14 cellular contexts compared by ENCODE assay signal in the genomic region with DNA sequence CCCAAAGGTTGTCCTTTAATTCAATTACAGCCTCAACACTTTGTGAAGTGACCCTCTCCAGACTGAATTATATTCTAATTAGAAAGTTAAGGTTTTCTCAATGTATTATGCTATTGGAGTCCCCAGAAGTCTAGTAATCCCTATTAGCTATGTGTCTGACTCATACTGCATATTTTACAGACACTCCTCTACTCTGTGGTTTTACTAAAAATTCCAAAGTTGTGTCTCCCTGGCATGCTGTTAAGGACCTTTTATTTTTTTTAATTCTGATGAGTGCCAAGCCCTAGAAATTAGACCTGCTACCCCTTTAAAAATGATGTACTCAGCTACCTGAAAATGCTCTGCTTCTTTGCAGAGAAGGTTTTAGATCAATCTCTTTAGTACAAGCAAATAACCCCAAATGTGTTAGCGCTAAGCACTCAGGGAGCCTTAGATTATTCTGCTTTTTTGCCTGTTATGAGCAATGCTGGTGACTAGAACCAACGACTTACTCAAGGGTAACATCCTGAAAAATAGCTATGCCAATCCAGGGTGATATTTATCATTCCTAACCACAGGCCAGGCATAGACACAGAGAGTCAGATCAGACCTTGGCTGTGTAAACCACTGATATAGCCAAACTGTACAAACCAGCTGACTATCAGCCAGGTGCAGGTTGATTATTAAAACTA. TPM values are rescaled to one million over a fixed set of nuclear protein-coding genes. Genes with fewer than 3 reads are reported as not detected.
A peak's percentile ranks its signal among the peaks of the same experiment; 100 is the strongest.
DNase-seq lines count a peak whose midpoint lies in the region; ATAC-seq and TF ChIP-seq lines count a peak whose summit lies in the region.
"Had no signal": no experiment of that assay in that cellular context is flagged by ENCODE, and none has a peak within 500 bp of the region (broad histone marks: within the 10 kb centered on the region; RNA-seq: fewer than 3 reads in every experiment).

No MANE protein-coding gene starts in this region.

- ATAC-seq in lung (ENCODE audit: insufficient read depth, low FRiP score) (peak; percentile 87), GM19463 (IDR thresholded peaks at IDR 0.05; ENCODE audit: unreplicated experiment) (no peak), GM21367 (IDR thresholded peaks at IDR 0.05; ENCODE audit: unreplicated experiment) (no peak)

- 46 to 59% methylated on average over 2 of the region's 2 CpGs for WGBS in lung, 2 donors

- H3K4me3 ChIP-seq in astrocyte of the cerebellum (ENCODE audit: low read depth, low read length) = no peak overlapping the region
- H3K4me3 ChIP-seq in lung = no peak overlapping the region
- H3K4me3 ChIP-seq: dorsolateral prefrontal cortex, SK-N-MC had no signal

- peak; percentile 81 for DNase-seq in AG08396 (ENCODE audit: low spot score)
- peak; percentile 77 for DNase-seq in HS-27A (ENCODE audit: low read depth)
- peak; percentile 76 for DNase-seq in astrocyte of the cerebellum (ENCODE audit: low read depth)
- no peak for DNase-seq in lung (ENCODE audit: low spot score)
- DNase-seq in cerebellum (ENCODE audit: low spot score) = no peak
- no peak for DNase-seq in NCI-H526 treated with DMSO at 0.1 percent for 48 hours (lab: John Stamatoyannopoulos, UW)
- DNase-seq: dorsolateral prefrontal cortex; NCI-H1436; stimulated activated CD4-positive, alpha-beta T cell treated with anti-CD3 and anti-CD28 coated beads, Interleukin-15, amount 100 ng/mL, for 24 hours had no signal

- no peaks in the 10 kb centered on the region for H3K9me3 ChIP-seq in lung (ENCODE audit: control insufficient read depth in 2 of 2, insufficient read depth in 1 of 2, low read length in 1 of 2)

- no peak for TF ChIP-seq CTCF in astrocyte of the cerebellum (IDR thresholded peaks at IDR 0.05; ENCODE audit: low read depth, low read length, missing control alignments)
- no peak for TF ChIP-seq CTCF in lung (IDR thresholded peaks at IDR 0.05; ENCODE audit: control extremely low read depth, extremely low read depth)

- in situ Hi-C loops in astrocyte of the cerebellum (cut with HindIII; ENCODE audit: low sequenced_read_pairs) = loop anchor here (5.0 kb wide), 1 partner anchor 87 kb away; no protein-coding TSS in a partner anchor

- H3K27ac ChIP-seq in lung (ENCODE audit: low read depth in 1 of 2, low read length in 1 of 2) = peak overlapping the region in 1 of 2 donors; percentile 40
- H3K27ac ChIP-seq: dorsolateral prefrontal cortex, SK-N-MC had no signal

- H3K27me3 ChIP-seq in lung (ENCODE audit: control insufficient read depth, insufficient read depth) = no peaks in the 10 kb centered on the region
- H3K27me3 ChIP-seq: dorsolateral prefrontal cortex had no signal

- H3K36me3 ChIP-seq in lung (ENCODE audit: control insufficient read depth in 2 of 2, insufficient read depth in 2 of 2, low read length in 2 of 2) = no peaks in the 10 kb centered on the region

- H3K4me1 ChIP-seq in lung (ENCODE audit: control insufficient read depth in 2 of 2, insufficient read depth in 2 of 2, low read length in 2 of 2) = no peaks in the 10 kb centered on the region

RNA-seq across cellular contexts. Expression of a gene that starts 26.1 kb away (rescaled TPM):
- total RNA-seq in lung = 10 to 100 TPM in 1 of 2 donors, not detected in 1; 50.0 TPM
- 1 to 10 TPM in 1 of 2 donors, under 1 TPM in 1; 0.26 to 5.4 TPM for polyA plus RNA-seq in lung
- total RNA-seq in cerebellum = not detected
- total RNA-seq: lung microvascular endothelial cell, temporal lobe had no signal

Comparison
In these comparisons a context has a peak if more than half of its experiments do, and no peak if none do; other contexts are left out.
1. DNase-seq: peak in AG08396 (single experiment), HS-27A (single experiment) and astrocyte of the cerebellum (single experiment); none in lung (single experiment), cerebellum (single experiment) and NCI-H526 treated with DMSO at 0.1 percent for 48 hours (single experiment).